In genomic region chr1:31704261-31705079, GRCh38 we compare ENCODE assay signal across 8 cellular contexts. TPM values are rescaled to one million over a fixed set of nuclear protein-coding genes. Genes with fewer than 3 reads are reported as not detected.
DNase-seq lines count a peak whose midpoint lies in the region; ATAC-seq, FAIRE-seq and TF ChIP-seq lines count a peak whose summit lies in the region.

No MANE protein-coding gene starts in this region.

- no TSS peak for BruUV-seq in HepG2 (replicated peaks; lab: Mats Ljungman, UMichigan)

- peak overlapping the region; percentile 58 for H2AFZ ChIP-seq in HepG2 (ENCODE audit: low read length)

- H3K4me3 ChIP-seq in A549 (no peak overlapping the region), HepG2 (replicated peaks in 1 of 3; ENCODE audit: insufficient read depth in 1 of 3, low read depth in 2 of 3, low read length in 3 of 3) (peak overlapping the region; percentile 54 to 69 (median 59)), uterus (peak overlapping the region; percentile 34 to 44)

- TF ChIP-seq RAD21 in A549 (conservative IDR thresholded peaks at IDR 0.05 in 1 of 2, IDR thresholded peaks at IDR 0.05 in 1 of 2) (no peak), HepG2 (CRISPR knock-in tag; IDR thresholded peaks at IDR 0.05) (no peak)

- H3K79me2 ChIP-seq in HepG2 (ENCODE audit: insufficient read depth, low read length): no peaks in the 10 kb centered on the region

- POLR2A ChIA-PET in A549 (lab: Yijun Ruan, JAX): interaction anchor here (0.8 kb wide), 1 partner anchor 10 kb away, joined by 3 read pairs; no protein-coding TSS in a partner anchor
- POLR2A ChIA-PET in HepG2 (lab: Yijun Ruan, JAX): interaction anchor here (1.0 to 2.9 kb wide), 14 partner anchors 8 to 309 kb away, joined by 3 to 73 read pairs (median 4); partner anchors contain the start of genes KHDRBS1 and PEF1

- peak overlapping the region; percentile 56 to 95 for H3K27ac ChIP-seq in A549
- H3K27ac ChIP-seq in HepG2 (ENCODE audit: extremely low read length, insufficient read depth, low read length): peak overlapping the region; percentile 57
- peak overlapping the region; percentile 80 to 89 for H3K27ac ChIP-seq in uterus

- no peak for ATAC-seq in A549
- peak; percentile 36 for ATAC-seq in HepG2
- ATAC-seq in GM19452 (IDR thresholded peaks at IDR 0.05; ENCODE audit: unreplicated experiment): no peak

- TF ChIP-seq POLR2A in A549 (IDR thresholded peaks at IDR 0.05; ENCODE audit: low read length): no peak
- TF ChIP-seq POLR2A in HepG2 (IDR thresholded peaks at IDR 0.05; ENCODE audit: insufficient read depth in 1 of 2, low read depth in 2 of 2, low read length in 2 of 2): 0 out of 4 replicates have a peak, but pooled peaks of 1 of the 2 experiments have one; percentile 18
- no peak for TF ChIP-seq POLR2A in uterus (IDR thresholded peaks at IDR 0.05)

- H3K9ac ChIP-seq in HepG2 (ENCODE audit: insufficient read depth, low read depth, low read length): peak overlapping the region; percentile 59

- H4K20me1 ChIP-seq in HepG2 (ENCODE audit: insufficient read depth, low read length): no peaks in the 10 kb centered on the region

- WGBS in A549 (ENCODE audit: missing lambda C conversion rate): 64% methylated on average over 16 of the region's 20 CpGs
- WGBS in HepG2 (ENCODE audit: low lambda C conversion rate): under 1% methylated on average over 14 of the region's 20 CpGs

- H3K36me3 ChIP-seq in HepG2 (replicated peaks in 1 of 2; ENCODE audit: control insufficient read depth in 1 of 2, insufficient read depth in 2 of 2, low read length in 2 of 2) (no peaks in the 10 kb centered on the region), uterus (no peaks in the 10 kb centered on the region)

- in situ Hi-C loops in T47D (cut with HindIII; ENCODE audit: low pct_unique_long_range_greater_than_20kb, low sequenced_read_pairs) (no loop called here), HepG2 (cut with HindIII; ENCODE audit: extremely low pct_ligation_motif_present, low pct_unique_long_range_greater_than_20kb) (loop anchor here (5.0 kb wide), 1 partner anchor 37 kb away; no protein-coding TSS in a partner anchor)

- 0 out of 3 replicates have a peak overlapping the region, but pooled peaks have one; percentile 10 for H3K4me2 ChIP-seq in A549
- peak overlapping the region; percentile 96 for H3K4me2 ChIP-seq in HepG2 (ENCODE audit: low read depth, low read length)

- DNase-seq in A549 (ENCODE audit: low read depth in 1 of 2, low spot score in 1 of 2) (no peak), HuH-7 (ENCODE audit: low spot score) (peak; percentile 60), T47D (ENCODE audit: low read depth in 1 of 2, low spot score in 1 of 2) (peak; percentile 28 to 56), HepG2 (ENCODE audit: low spot score) (peak; percentile 73), uterus (peak; percentile 61 to 70), posterior cingulate gyrus (no peak), NCI-H2107 (lab: John Stamatoyannopoulos, UW) (no peak)

- H3K9me3 ChIP-seq in A549: no peaks in the 10 kb centered on the region
- H3K9me3 ChIP-seq in HepG2 (ENCODE audit: low read length): no peaks in the 10 kb centered on the region
- H3K9me3 ChIP-seq in uterus: no peaks in the 10 kb centered on the region

- intact Hi-C loops in HepG2 (cut with micrococcal nuclease; ENCODE audit: unreplicated experiment): loop anchor here (1.0 kb wide), 1 partner anchor 40 kb away; no protein-coding TSS in a partner anchor
- intact Hi-C loops in uterus (cut with DNase I; ENCODE audit: low total_unique reads): no loop called here
- intact Hi-C loops in posterior cingulate gyrus (cut with DNase I): loop anchor here (1.0 kb wide), 1 partner anchor 40 kb away; no protein-coding TSS in a partner anchor

- peaks cover 63% of the 10 kb centered on the region for H3K4me1 ChIP-seq in A549
- peaks cover 76% of the 10 kb centered on the region for H3K4me1 ChIP-seq in HepG2 (ENCODE audit: insufficient read depth, low read length)
- peaks cover 20 to 27% of the 10 kb centered on the region in 2 donors for H3K4me1 ChIP-seq in uterus

- CTCF ChIA-PET in A549 (lab: Yijun Ruan, JAX): interaction anchor here (0.7 to 8.9 kb wide), 14 partner anchors 9 to 260 kb away, joined by 3 to 112 read pairs (median 4); no protein-coding TSS in a partner anchor
- CTCF ChIA-PET in HepG2 (lab: Yijun Ruan, JAX; ENCODE audit: low intra/inter-chr PET ratio, low total read pairs): interaction anchor here (1.9 kb wide), 1 partner anchor 41 kb away, joined by 22 read pairs; no protein-coding TSS in a partner anchor

- TF ChIP-seq CTCF in A549 (IDR thresholded peaks at IDR 0.05): no peak
- TF ChIP-seq CTCF in HepG2 (CRISPR knock-in tag; IDR thresholded peaks at IDR 0.05): no peak
- no peak for TF ChIP-seq CTCF in uterus (IDR thresholded peaks at IDR 0.05)

- TF ChIP-seq EP300 in A549 (IDR thresholded peaks at IDR 0.05) (no peak), HepG2 (IDR thresholded peaks at IDR 0.05; ENCODE audit: low read depth in 2 of 2, low read length in 2 of 2) (no peak), HepG2 (CRISPR knock-in tag; IDR thresholded peaks at IDR 0.05; ENCODE audit: borderline replicate concordance) (no peak)

- peaks cover 2 to 18% of the 10 kb centered on the region in 2 experiments; a peak in 3 of 5 replicates for H3K27me3 ChIP-seq in HepG2 (ENCODE audit: control insufficient read depth in 1 of 2, insufficient read depth in 2 of 2, low read length in 2 of 2)
- no peaks in the 10 kb centered on the region for H3K27me3 ChIP-seq in uterus

- FAIRE-seq in A549 (lab: Jason Lieb, UNC) (no peak), HepG2 (lab: Jason Lieb, UNC) (peak; percentile 86)

RNA-seq across cellular contexts. Expression of gene COL16A1, which starts 0.7 kb away (rescaled TPM):
- polyA plus RNA-seq in A549 (2011; rRNA removed): 1.4 and 1.5 TPM in 2 replicates
- polyA plus RNA-seq in A549 (2012; cell fraction: cytosol; rRNA removed): 2.4 and 3.5 TPM in 2 replicates
- 15.3 and 19.1 TPM in 2 replicates for polyA plus RNA-seq in A549 (2012; cell fraction: nucleus; rRNA removed)
- polyA plus RNA-seq in A549 (2017; fragmentation: RNase III; extraction: RNeasy Plus Mini Kit Qiagen cat#74134 plus additional on column Dnase treatment): 8.1 to 11.1 TPM (median 10.4 TPM) in 3 replicates
- polyA minus RNA-seq in A549 (2011; rRNA and poly(A)+ RNA removed): 0.95 and 1.4 TPM in 2 replicates
- 2.0 and 12.2 TPM in 2 replicates for total RNA-seq in HepG2 (2016; rRNA removed; fragmentation: Illumina TruSeq; extraction: Trizol)
- total RNA-seq in HepG2 (2016; cell fraction: cytosol; rRNA removed; fragmentation: Illumina TruSeq; extraction: Trizol; ENCODE audit: low read depth): 0.61 and 0.62 TPM in 2 replicates
- 2.0 and 13.0 TPM in 2 replicates for total RNA-seq in HepG2 (2016; cell fraction: insoluble cytoplasmic fraction; rRNA removed; fragmentation: Illumina TruSeq; extraction: Trizol)
- total RNA-seq in HepG2 (2016; cell fraction: membrane; rRNA removed; fragmentation: Illumina TruSeq; extraction: Trizol): 0.76 and 1.1 TPM in 2 replicates
- 18.2 and 22.6 TPM in 2 replicates for total RNA-seq in HepG2 (2016; cell fraction: nucleus; rRNA removed; fragmentation: Illumina TruSeq; extraction: Trizol)
- 4.3 and 5.1 TPM in 2 replicates for polyA plus RNA-seq in HepG2 (2011; rRNA removed)
- 0.54 and 0.85 TPM in 2 replicates for polyA plus RNA-seq in HepG2 (2011; cell fraction: cytosol; rRNA removed)
- polyA plus RNA-seq in HepG2 (2011; cell fraction: nucleus; rRNA removed): 61.1 and 62.0 TPM in 2 replicates
- 4.7 and 5.1 TPM in 2 replicates for polyA plus RNA-seq in HepG2 (2012)
- 0.29 and 0.41 TPM in 2 replicates for polyA plus RNA-seq in HepG2 (2016; cell fraction: cytosol; fragmentation: Illumina TruSeq; extraction: Trizol; ENCODE audit: low read depth)
- polyA plus RNA-seq in HepG2 (2016; cell fraction: insoluble cytoplasmic fraction; fragmentation: Illumina TruSeq; extraction: Trizol; ENCODE audit: low read depth): 1.5 and 2.3 TPM in 2 replicates
- 0.43 and 0.78 TPM in 2 replicates for polyA plus RNA-seq in HepG2 (2016; cell fraction: membrane; fragmentation: Illumina TruSeq; extraction: Trizol; ENCODE audit: low read depth)
- polyA plus RNA-seq in HepG2 (2016; cell fraction: nucleus; fragmentation: Illumina TruSeq; extraction: Trizol; ENCODE audit: insufficient read depth, low read depth): 57.7 and 64.7 TPM in 2 replicates
- 1.4 and 4.1 TPM in 2 replicates for polyA minus RNA-seq in HepG2 (2011; rRNA and poly(A)+ RNA removed; ENCODE audit: low replicate concordance)
- 0.69 and 1.6 TPM in 2 replicates for polyA minus RNA-seq in HepG2 (2011; cell fraction: cytosol; rRNA and poly(A)+ RNA removed)
- polyA minus RNA-seq in HepG2 (2011; cell fraction: nucleus; rRNA and poly(A)+ RNA removed): 6.8 and 10.1 TPM in 2 replicates
- total RNA-seq in uterus: 100 to 1,000 TPM in 3 of 4 donors, 10 to 100 TPM in 1; 76.5 to 292 (median 177) TPM

RNA-seq across cellular contexts. Expression of gene ADGRB2, which starts 59.7 kb away (rescaled TPM):
- polyA plus RNA-seq in A549 (2011; rRNA removed) (2.3 and 2.7 TPM in 2 replicates), A549 (2017; fragmentation: RNase III; extraction: RNeasy Plus Mini Kit Qiagen cat#74134 plus additional on column Dnase treatment) (6.3 to 7.0 TPM (median 6.6 TPM) in 3 replicates), HepG2 (2011; rRNA removed) (0.03 TPM in 1 of 2 replicates, not detected in the other)
- 6.5 and 9.5 TPM in 2 replicates for polyA plus RNA-seq in A549 (2012; cell fraction: cytosol; rRNA removed)
- polyA plus RNA-seq in A549 (2012; cell fraction: nucleus; rRNA removed): 28.3 and 34.0 TPM in 2 replicates
- polyA minus RNA-seq in A549 (2011; rRNA and poly(A)+ RNA removed): 2.5 and 3.3 TPM in 2 replicates
- total RNA-seq in HepG2 (2016; rRNA removed; fragmentation: Illumina TruSeq; extraction: Trizol) (0.09 TPM in 1 of 2 replicates, not detected in the other), uterus (10 to 100 TPM in 1 of 4 donors, 1 to 10 TPM in 1, under 1 TPM in 1, not detected in 1; 0.77 to 31.0 (median 3.7) TPM)
- not detected in 2 replicates for total RNA-seq in HepG2 (2016; cell fraction: cytosol; rRNA removed; fragmentation: Illumina TruSeq; extraction: Trizol; ENCODE audit: low read depth)
- total RNA-seq in HepG2 (2016; cell fraction: insoluble cytoplasmic fraction; rRNA removed; fragmentation: Illumina TruSeq; extraction: Trizol): 0.04 TPM in 1 of 2 replicates, not detected in the other
- not detected in 2 replicates for total RNA-seq in HepG2 (2016; cell fraction: membrane; rRNA removed; fragmentation: Illumina TruSeq; extraction: Trizol)
- total RNA-seq in HepG2 (2016; cell fraction: nucleus; rRNA removed; fragmentation: Illumina TruSeq; extraction: Trizol): 0.09 TPM in 1 of 2 replicates, not detected in the other
- 0.04 TPM in 1 of 2 replicates, not detected in the other for polyA plus RNA-seq in HepG2 (2011; cell fraction: cytosol; rRNA removed)
- polyA plus RNA-seq in HepG2 (2011; cell fraction: nucleus; rRNA removed): 0.14 and 0.31 TPM in 2 replicates
- polyA plus RNA-seq in HepG2 (2012): 0.07 TPM in 1 of 2 replicates, not detected in the other
- polyA plus RNA-seq in HepG2 (2016; cell fraction: cytosol; fragmentation: Illumina TruSeq; extraction: Trizol; ENCODE audit: low read depth): not detected in 2 replicates
- polyA plus RNA-seq in HepG2 (2016; cell fraction: insoluble cytoplasmic fraction; fragmentation: Illumina TruSeq; extraction: Trizol; ENCODE audit: low read depth): not detected in 2 replicates
- not detected in 2 replicates for polyA plus RNA-seq in HepG2 (2016; cell fraction: membrane; fragmentation: Illumina TruSeq; extraction: Trizol; ENCODE audit: low read depth)
- 0.29 TPM in 1 of 2 replicates, not detected in the other for polyA plus RNA-seq in HepG2 (2016; cell fraction: nucleus; fragmentation: Illumina TruSeq; extraction: Trizol; ENCODE audit: insufficient read depth, low read depth)
- 2.1 TPM in 1 of 2 replicates, not detected in the other for polyA minus RNA-seq in HepG2 (2011; rRNA and poly(A)+ RNA removed; ENCODE audit: low replicate concordance)
- polyA minus RNA-seq in HepG2 (2011; cell fraction: cytosol; rRNA and poly(A)+ RNA removed): not detected in 2 replicates
- polyA minus RNA-seq in HepG2 (2011; cell fraction: nucleus; rRNA and poly(A)+ RNA removed): not detected in 2 replicates

RNA-seq across cellular contexts. Expression of gene PEF1, which starts 59.8 kb away (rescaled TPM):
- polyA plus RNA-seq in A549 (2011; rRNA removed) (47.6 and 62.9 TPM in 2 replicates), A549 (2017; fragmentation: RNase III; extraction: RNeasy Plus Mini Kit Qiagen cat#74134 plus additional on column Dnase treatment) (37.3 to 38.5 TPM (median 38.3 TPM) in 3 replicates), HepG2 (2011; rRNA removed) (57.8 and 69.0 TPM in 2 replicates)
- polyA plus RNA-seq in A549 (2012; cell fraction: cytosol; rRNA removed): 50.9 and 68.0 TPM in 2 replicates
- 62.3 and 63.1 TPM in 2 replicates for polyA plus RNA-seq in A549 (2012; cell fraction: nucleus; rRNA removed)
- polyA minus RNA-seq in A549 (2011; rRNA and poly(A)+ RNA removed): 78.5 and 82.1 TPM in 2 replicates
- total RNA-seq in HepG2 (2016; rRNA removed; fragmentation: Illumina TruSeq; extraction: Trizol) (57.1 and 85.7 TPM in 2 replicates), uterus (10 to 100 TPM; 48.4 to 72.1 (median 61.9) TPM)
- total RNA-seq in HepG2 (2016; cell fraction: cytosol; rRNA removed; fragmentation: Illumina TruSeq; extraction: Trizol; ENCODE audit: low read depth): 16.0 and 19.1 TPM in 2 replicates
- total RNA-seq in HepG2 (2016; cell fraction: insoluble cytoplasmic fraction; rRNA removed; fragmentation: Illumina TruSeq; extraction: Trizol): 57.5 and 91.4 TPM in 2 replicates
- total RNA-seq in HepG2 (2016; cell fraction: membrane; rRNA removed; fragmentation: Illumina TruSeq; extraction: Trizol): 33.1 and 34.7 TPM in 2 replicates
- 28.3 and 31.4 TPM in 2 replicates for total RNA-seq in HepG2 (2016; cell fraction: nucleus; rRNA removed; fragmentation: Illumina TruSeq; extraction: Trizol)
- 59.1 and 66.1 TPM in 2 replicates for polyA plus RNA-seq in HepG2 (2011; cell fraction: cytosol; rRNA removed)
- polyA plus RNA-seq in HepG2 (2011; cell fraction: nucleus; rRNA removed): 28.9 TPM in 2 replicates
- 26.2 and 40.7 TPM in 2 replicates for polyA plus RNA-seq in HepG2 (2012)
- polyA plus RNA-seq in HepG2 (2016; cell fraction: cytosol; fragmentation: Illumina TruSeq; extraction: Trizol; ENCODE audit: low read depth): 17.0 and 18.2 TPM in 2 replicates
- 103 and 109 TPM in 2 replicates for polyA plus RNA-seq in HepG2 (2016; cell fraction: insoluble cytoplasmic fraction; fragmentation: Illumina TruSeq; extraction: Trizol; ENCODE audit: low read depth)
- 29.6 and 30.9 TPM in 2 replicates for polyA plus RNA-seq in HepG2 (2016; cell fraction: membrane; fragmentation: Illumina TruSeq; extraction: Trizol; ENCODE audit: low read depth)
- polyA plus RNA-seq in HepG2 (2016; cell fraction: nucleus; fragmentation: Illumina TruSeq; extraction: Trizol; ENCODE audit: insufficient read depth, low read depth): 43.9 and 48.1 TPM in 2 replicates
- 137 and 154 TPM in 2 replicates for polyA minus RNA-seq in HepG2 (2011; rRNA and poly(A)+ RNA removed; ENCODE audit: low replicate concordance)
- polyA minus RNA-seq in HepG2 (2011; cell fraction: cytosol; rRNA and poly(A)+ RNA removed): 28.9 and 36.0 TPM in 2 replicates
- polyA minus RNA-seq in HepG2 (2011; cell fraction: nucleus; rRNA and poly(A)+ RNA removed): 14.2 and 17.9 TPM in 2 replicates

Comparison
In these comparisons a context has a peak if more than half of its experiments do, and no peak if none do; other contexts are left out.
1. DNase-seq: peak in HuH-7 (single experiment), T47D (2 of 2), HepG2 (single experiment) and uterus (2 of 2); none in A549 (0 of 2), posterior cingulate gyrus (0 of 10) and NCI-H2107 (single experiment).
2. Of the 38 proteins assayed by ChIP-seq in both HepG2 and A549: peak only in HepG2: BHLHE40, FOSL2 and KDM1A; only in A549: none; in both: none; in neither: 33; mixed calls (peak in some experiments, not most) for 2.
3. Peak in every context shown above with its lines, with median percentiles within 50 percentile points of each other: H3K27ac ChIP-seq.